8 cellular contexts compared by ENCODE assay signal in genomic region chr20:36491901-36492617, GRCh38. TPM values are rescaled to one million over a fixed set of nuclear protein-coding genes. Genes with fewer than 3 reads are reported as not detected.
DNase-seq lines count a peak whose midpoint lies in the region; ATAC-seq lines count a peak whose summit lies in the region.

No MANE protein-coding gene starts in this region.

- peaks cover 86% of the 10 kb centered on the region for H3K79me2 ChIP-seq in ACC112 (ENCODE audit: control insufficient read depth, insufficient read depth, low read length, unreplicated experiment)

- H3K4me1 ChIP-seq in ACC112 (ENCODE audit: control insufficient read depth, insufficient read depth, low read length, unreplicated experiment) = peaks cover 45% of the 10 kb centered on the region

- no peak overlapping the region for H2AFZ ChIP-seq in ACC112 (ENCODE audit: low read length, unreplicated experiment)

- peaks cover 3% of the 10 kb centered on the region; the same call in 1 of the 2 replicates for H3K36me3 ChIP-seq in ACC112 (ENCODE audit: insufficient read depth, low read length)

- no peak overlapping the region for H3K4me3 ChIP-seq in ACC112 (ENCODE audit: low read depth, low read length)

- peak; percentile 73 for ATAC-seq in esophagus mucosa
- no peak for ATAC-seq in GM21723 (IDR thresholded peaks at IDR 0.05; ENCODE audit: unreplicated experiment)
- no peak for ATAC-seq in HG02763 (IDR thresholded peaks at IDR 0.05; ENCODE audit: unreplicated experiment)

- DNase-seq in KG1 (lab: John Stamatoyannopoulos, UW) = peak; percentile 60
- peak; percentile 19 for DNase-seq in activated CD8-positive, alpha-beta memory T cell treated with anti-CD3 and anti-CD28 coated beads, Interleukin-2, amount 50 U/mL, for 24 hours (ENCODE audit: extremely low read depth)
- peak; percentile 23 to 34 for DNase-seq in stimulated activated CD4-positive, alpha-beta T cell treated with anti-CD3 and anti-CD28 coated beads, Interleukin-1b, Interleukin-23, amount 100 ng/mL, for 4 hours (ENCODE audit: low read depth in 2 of 2)
- DNase-seq in cerebellum (ENCODE audit: low spot score) = no peak

- H3K27ac ChIP-seq in ACC112 (ENCODE audit: low read depth, low read length) = peak overlapping the region; percentile 32

- H3K27me3 ChIP-seq in ACC112 (ENCODE audit: insufficient read depth, low read length) = no peaks in the 10 kb centered on the region

RNA-seq across cellular contexts. Expression of gene MYL9, which starts 49.3 kb away (rescaled TPM):
- total RNA-seq in esophagus mucosa = 28.8 TPM
- total RNA-seq in cerebellum = 0.36 TPM

Comparison
In these comparisons a context has a peak if more than half of its experiments do, and no peak if none do; other contexts are left out.
1. RNA of gene MYL9, which starts 49.3 kb away (total RNA-seq): 28.8 TPM in esophagus mucosa (single experiment); 0.36 TPM in cerebellum (single experiment); every median in the first group is over 10 times any median in the second.